22 cellular contexts compared by ENCODE assay signal in the genomic region with DNA sequence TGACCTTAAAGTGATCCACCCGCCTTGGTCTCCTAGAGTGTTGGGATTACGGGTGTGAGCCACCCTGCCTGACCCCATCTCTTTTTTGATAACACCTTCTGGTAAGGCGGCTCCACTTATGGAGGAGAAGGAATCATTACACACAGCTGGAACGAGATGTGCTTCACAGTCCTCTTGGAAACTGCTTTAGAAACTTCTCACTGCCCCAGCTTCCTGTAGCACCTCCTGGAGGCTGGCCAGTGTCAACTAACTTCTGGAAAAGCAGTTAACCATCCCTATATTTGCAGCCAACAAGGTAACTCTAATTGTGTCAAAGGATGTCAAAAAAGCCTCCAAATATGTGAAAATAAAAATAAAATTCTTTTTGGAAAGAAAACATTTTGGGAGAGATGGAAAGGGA. TPM values are rescaled to one million over a fixed set of nuclear protein-coding genes. Genes with fewer than 3 reads are reported as not detected.
DNase-seq lines count a peak whose midpoint lies in the region; ATAC-seq and TF ChIP-seq lines count a peak whose summit lies in the region.
"Had no signal": no experiment of that assay in that cellular context is flagged by ENCODE, and none has a peak within 500 bp of the region (broad histone marks: within the 10 kb centered on the region; RNA-seq: fewer than 3 reads in every experiment).

No MANE protein-coding gene starts in this region.

- ATAC-seq in HG03175 (IDR thresholded peaks at IDR 0.05; ENCODE audit: unreplicated experiment): no peak

- no peak overlapping the region for H3K4me2 ChIP-seq in H9 (ENCODE audit: insufficient read depth, insufficient read length, low read length)
- H3K4me2 ChIP-seq in OCI-LY7 (ENCODE audit: low read length): no peak overlapping the region

- no peak overlapping the region for H2BK5ac ChIP-seq in H9 (ENCODE audit: insufficient read length, low read length)

- H3T11ph ChIP-seq in H9 (ENCODE audit: low read length): no peak overlapping the region

- no peak overlapping the region for H3K23ac ChIP-seq in H9 (ENCODE audit: insufficient read length, low read depth, low read length)

- WGBS in H9 (ENCODE audit: extremely low coverage, insufficient read length, low lambda C conversion rate): no CpG with 5 or more reads among the region's 4 CpGs
- 57 to 81% (median 59%) methylated on average over 4 of the region's 4 CpGs for WGBS in stomach, 5 donors

- DNase-seq in H9: no peak
- no peak for DNase-seq in OCI-LY7 (ENCODE audit: low spot score)
- DNase-seq in epithelial cell of proximal tubule (ENCODE audit: low read depth): no peak
- peak; percentile 47 for DNase-seq in stomach
- no peak for DNase-seq in NOMO-1 treated with DMSO at 0.1 percent for 48 hours (lab: John Stamatoyannopoulos, UW; ENCODE audit: unreplicated experiment)
- no peak for DNase-seq in AML-193 (lab: John Stamatoyannopoulos, UW)
- DNase-seq: activated CD4-positive, alpha-beta T cell treated with anti-CD3 and anti-CD28 coated beads for 4 hours; activated naive CD4-positive, alpha-beta T cell treated with Interleukin-2 at 50 U/mL for 16 hours; activated T-cell treated with anti-CD3 and anti-CD28 coated beads, Interleukin-2, amount 50 U/mL, for 48 hours; amniotic stem cell; EL; HCEC 1CT; head of caudate nucleus; left ventricle myocardium inferior; NCI-H187 treated with DMSO at 0.1 percent for 48 hours; NCI-H2227 treated with DMSO at 0.1 percent for 48 hours; NCI-H774; nephron progenitor cell; SHP77 treated with DMSO at 0.1 percent for 48 hours had no signal

- H3K56ac ChIP-seq in H9 (ENCODE audit: insufficient read length, low read depth, low read length): no peak overlapping the region

- H3K4me1 ChIP-seq in H9 (ENCODE audit: insufficient read depth, low read length): no peaks in the 10 kb centered on the region
- no peaks in the 10 kb centered on the region for H3K4me1 ChIP-seq in OCI-LY7 (ENCODE audit: insufficient read depth, low read length, poor library complexity, severe bottlenecking)
- no peaks in the 10 kb centered on the region for H3K4me1 ChIP-seq in stomach
- H3K4me1 ChIP-seq: left ventricle myocardium inferior, vagina had no signal

- H3K36me3 ChIP-seq in OCI-LY7 (ENCODE audit: insufficient read depth, low read length): no peaks in the 10 kb centered on the region
- H3K36me3 ChIP-seq in stomach: no peaks in the 10 kb centered on the region
- H3K36me3 ChIP-seq: left ventricle myocardium inferior, vagina had no signal

- intact Hi-C loops in OCI-LY7 (cut with micrococcal nuclease; ENCODE audit: unreplicated experiment): no loop called here
- intact Hi-C loops in stomach (cut with DNase I; ENCODE audit: low total_unique reads): no loop called here

- no peak overlapping the region for H4K8ac ChIP-seq in H9 (replicated peaks; ENCODE audit: insufficient read length, low read depth, low read length)

- H4K20me1 ChIP-seq in H9 (ENCODE audit: control insufficient read depth, insufficient read depth, insufficient read length) (no peaks in the 10 kb centered on the region), OCI-LY7 (ENCODE audit: insufficient read depth, low read length) (no peaks in the 10 kb centered on the region)

- H2AK5ac ChIP-seq in H9 (ENCODE audit: insufficient read length, low read length): no peak overlapping the region

- peaks cover 0 to 2% (median 0%) of the 10 kb centered on the region in 3 experiments; a peak in 2 of 7 replicates for H3K36me3 Mint-ChIP-seq in H9 (ENCODE audit: insufficient read depth in 1 of 3, low read depth in 3 of 3)

- H2AFZ ChIP-seq in H9 (ENCODE audit: low read length) (no peak overlapping the region), OCI-LY7 (ENCODE audit: low read length) (no peak overlapping the region)

- no peak overlapping the region for H3K9ac ChIP-seq in H9 (ENCODE audit: extremely low read depth, insufficient read length, low read length)

- H3K9me2 ChIP-seq in OCI-LY7 (ENCODE audit: insufficient read depth, low read length): no peaks in the 10 kb centered on the region

- BruUV-seq in OCI-LY7 (replicated peaks; lab: Mats Ljungman, UMichigan): no TSS peak

- no peaks in the 10 kb centered on the region for H3K27me3 ChIP-seq in H9 (ENCODE audit: insufficient read depth, low read length)
- no peaks in the 10 kb centered on the region for H3K27me3 ChIP-seq in stomach
- H3K27me3 ChIP-seq: vagina had no signal

- H3K79me2 ChIP-seq in H9 (ENCODE audit: insufficient read depth, low read length) (no peaks in the 10 kb centered on the region), OCI-LY7 (ENCODE audit: insufficient read depth, low read depth, low read length) (no peaks in the 10 kb centered on the region)

- H3K4ac ChIP-seq in H9 (ENCODE audit: low read depth, low read length): no peak overlapping the region

- TF ChIP-seq POLR2A in stomach (IDR thresholded peaks at IDR 0.05): no peak

- TF ChIP-seq CTCF in H9 (conservative IDR thresholded peaks at IDR 0.05): peak; percentile 53
- TF ChIP-seq CTCF in OCI-LY7 (conservative IDR thresholded peaks at IDR 0.05; ENCODE audit: low read length): 0 out of 2 replicates have a peak, but pooled peaks have one; percentile 21
- peak; percentile 21 for TF ChIP-seq CTCF in epithelial cell of proximal tubule (conservative IDR thresholded peaks at IDR 0.05; ENCODE audit: low read depth, low read length)
- TF ChIP-seq CTCF in stomach (IDR thresholded peaks at IDR 0.05): no peak

- H4K5ac ChIP-seq in H9 (ENCODE audit: insufficient read length, low read depth, low read length): no peak overlapping the region

- H2BK20ac ChIP-seq in H9 (ENCODE audit: low read depth, low read length, poor library complexity, severe bottlenecking): no peak overlapping the region

- peaks cover 6 to 10% of the 10 kb centered on the region in 2 experiments; a peak in 3 of 4 replicates for H3K4me1 Mint-ChIP-seq in H9

- H3K4me3 ChIP-seq in OCI-LY7 (ENCODE audit: low read depth, low read length, poor library complexity, severe bottlenecking): no peak overlapping the region
- no peak overlapping the region for H3K4me3 ChIP-seq in epithelial cell of proximal tubule (ENCODE audit: low read depth, low read length)
- H3K4me3 ChIP-seq in stomach: no peak overlapping the region
- H3K4me3 ChIP-seq: left ventricle myocardium inferior, vagina had no signal

- H3K18ac ChIP-seq in H9 (ENCODE audit: insufficient read length, low read depth, low read length): no peak overlapping the region

- no peak overlapping the region for H2BK15ac ChIP-seq in H9 (ENCODE audit: low read depth, low read length)

- no peaks in the 10 kb centered on the region for H3K9me3 Mint-ChIP-seq in H9
- H3K9me3 Mint-ChIP-seq: dendritic cell treated with granulocyte-macrophage colony-stimulating factor and Interleukin-4, amounts not matched to agents 40 ng/mL and 50 ng/mL, for 4 days; nephron progenitor cell had no signal

- no peak overlapping the region for H3K14ac ChIP-seq in H9 (ENCODE audit: insufficient read depth, low read length)

- H3K23me2 ChIP-seq in H9 (ENCODE audit: insufficient read length, low read depth, low read length, poor library complexity, severe bottlenecking): no peaks in the 10 kb centered on the region

- H3K27ac ChIP-seq in H9 (ENCODE audit: insufficient read length, low read depth, low read length) (no peak overlapping the region), OCI-LY7 (ENCODE audit: low read depth, low read length, poor library complexity, severe bottlenecking) (no peak overlapping the region), stomach (no peak overlapping the region)
- H3K27ac ChIP-seq: left ventricle myocardium inferior, vagina had no signal

- no peak overlapping the region for H2BK12ac ChIP-seq in H9 (ENCODE audit: insufficient read length, low read depth, low read length)

- H3K79me1 ChIP-seq in H9 (ENCODE audit: insufficient read depth, low read depth, low read length, poor library complexity, severe bottlenecking): no peaks in the 10 kb centered on the region

- no peaks in the 10 kb centered on the region for H3K9me3 ChIP-seq in H9 (ENCODE audit: control insufficient read depth, low read depth, low read length)
- H3K9me3 ChIP-seq in OCI-LY7 (ENCODE audit: low read length): no peaks in the 10 kb centered on the region
- no peaks in the 10 kb centered on the region for H3K9me3 ChIP-seq in stomach
- H3K9me3 ChIP-seq: left ventricle myocardium inferior, vagina had no signal

- POLR2A ChIA-PET in OCI-LY7 (lab: Charles Lee): no interaction called here

- CTCF ChIA-PET in OCI-LY7 (lab: Charles Lee; ENCODE audit: unreplicated experiment): no interaction called here

- no peak overlapping the region for H3K27ac Mint-ChIP-seq in H9
- H3K27ac Mint-ChIP-seq: dendritic cell treated with granulocyte-macrophage colony-stimulating factor and Interleukin-4, amounts not matched to agents 40 ng/mL and 50 ng/mL, for 4 days; nephron progenitor cell had no signal

- no peak overlapping the region for H2BK120ac ChIP-seq in H9 (ENCODE audit: low read depth, low read length, poor library complexity, severe bottlenecking)

- H3K27me3 Mint-ChIP-seq in H9 (ENCODE audit: low read depth): no peaks in the 10 kb centered on the region
- H3K27me3 Mint-ChIP-seq: dendritic cell treated with granulocyte-macrophage colony-stimulating factor and Interleukin-4, amounts not matched to agents 40 ng/mL and 50 ng/mL, for 4 days had no signal

- no peak overlapping the region for H4K91ac ChIP-seq in H9 (ENCODE audit: insufficient read length, low read depth, low read length)

- TF ChIP-seq EP300 in stomach (IDR thresholded peaks at IDR 0.05): no peak

- H3K4me3 Mint-ChIP-seq in H9: no peak overlapping the region
- H3K4me3 Mint-ChIP-seq: dendritic cell treated with granulocyte-macrophage colony-stimulating factor and Interleukin-4, amounts not matched to agents 40 ng/mL and 50 ng/mL, for 4 days; nephron progenitor cell had no signal

RNA-seq across cellular contexts. Expression of a gene that starts 48.8 kb away (rescaled TPM):
- total RNA-seq in H9 (2021): 250 and 257 TPM in 2 replicates
- total RNA-seq in OCI-LY7 (2014; rRNA removed; shearing (Covaris generic)): 130 and 228 TPM in 2 replicates
- 186 and 189 TPM in 2 replicates for total RNA-seq in OCI-LY7 (2022)
- 97.4 and 146 TPM in 2 replicates for total RNA-seq in epithelial cell of proximal tubule
- total RNA-seq in stomach: 100 to 1,000 TPM; 137 to 294 (median 172) TPM
- 10 to 100 TPM; 12.8 to 17.7 (median 16.2) TPM for polyA plus RNA-seq in stomach

Comparison
In these comparisons a context has a peak if more than half of its experiments do, and no peak if none do; other contexts are left out.
1. CTCF ChIP-seq: peak in H9 (single experiment), OCI-LY7 (single experiment) and epithelial cell of proximal tubule (single experiment); none in stomach (0 of 7).